8 cellular contexts compared by ENCODE assay signal in genomic region chr14:88385212-88386101, GRCh38. TPM values are rescaled to one million over a fixed set of nuclear protein-coding genes. Genes with fewer than 3 reads are reported as not detected.
DNase-seq lines count a peak whose midpoint lies in the region; FAIRE-seq and TF ChIP-seq lines count a peak whose summit lies in the region.

Gene SPATA7 (plus strand): TSS chr14:88385657. CDS start chr14:88385819, 162 bp downstream.

- FAIRE-seq in endometrium (lab: Jason Lieb, UNC): peak; percentile 26

- peak within 1 kb of the TSS; percentile 89 for H3K27ac Mint-ChIP-seq in Caco-2 (ENCODE audit: unreplicated experiment)

- no peaks in the 10 kb centered on the region for H3K36me3 ChIP-seq in Caco-2 (ENCODE audit: control insufficient read depth, insufficient read depth, low read length)

- BruUV-seq in Caco-2 (replicated peaks; lab: Mats Ljungman, UMichigan): TSS peak; percentile 95

- no peaks in the 10 kb centered on the region for H3K9me3 Mint-ChIP-seq in Caco-2 (ENCODE audit: unreplicated experiment)

- TF ChIP-seq CTCF in Caco-2 (IDR thresholded peaks at IDR 0.05; ENCODE audit: insufficient read depth in 1 of 2, low read depth in 1 of 2, low read length in 1 of 2, severe bottlenecking in 1 of 2, unreplicated experiment in 1 of 2) (no peak), GM20000 (IDR thresholded peaks at IDR 0.05; ENCODE audit: extremely low read depth, missing control alignments) (no peak)

- peaks cover 3% of the 10 kb centered on the region for H3K27me3 Mint-ChIP-seq in Caco-2 (ENCODE audit: insufficient read depth, unreplicated experiment)

- no peaks in the 10 kb centered on the region for H3K9me3 ChIP-seq in Caco-2

- H3K36me3 Mint-ChIP-seq in Caco-2 (ENCODE audit: insufficient read depth, unreplicated experiment): peaks cover 6% of the 10 kb centered on the region

- peak; percentile 89 to 92 for DNase-seq in Caco-2
- peak; percentile 85 for DNase-seq in GM20000 (ENCODE audit: low spot score)
- peak; percentile 49 for DNase-seq in HS-5 (ENCODE audit: low read depth)
- peak; percentile 76 to 81 for DNase-seq in NOMO-1 (lab: John Stamatoyannopoulos, UW; ENCODE audit: unreplicated experiment in 2 of 2)
- DNase-seq in activated CD8-positive, alpha-beta memory T cell treated with anti-CD3 and anti-CD28 coated beads, Interleukin-2, amount 50 U/mL, for 4 hours: peak; percentile 85
- DNase-seq in mesenteric fat pad (ENCODE audit: low spot score): peak; percentile 97
- peak; percentile 50 for DNase-seq in stimulated activated CD8-positive, alpha-beta memory T cell treated with anti-CD3 and anti-CD28 coated beads, Interleukin-15, amount 100 ng/mL, for 1 hour (ENCODE audit: low read depth)

- CTCF ChIA-PET in Caco-2 (lab: Charles Lee): interaction anchor here (0.9 to 2.8 kb wide), 2 partner anchors 182 to 196 kb away, joined by 3 to 11 read pairs; no protein-coding TSS in a partner anchor

- no peaks in the 10 kb centered on the region for H3K4me1 Mint-ChIP-seq in Caco-2 (ENCODE audit: low read depth, unreplicated experiment)

- H3K27me3 ChIP-seq in Caco-2 (replicated peaks; ENCODE audit: control insufficient read depth, insufficient read depth, low read length): no peaks in the 10 kb centered on the region

- H3K4me3 Mint-ChIP-seq in Caco-2 (ENCODE audit: unreplicated experiment): peak within 1 kb of the TSS; percentile 98

- no peaks in the 10 kb centered on the region for H3K4me1 ChIP-seq in Caco-2

- intact Hi-C loops in Caco-2 (cut with micrococcal nuclease; ENCODE audit: unreplicated experiment): loop anchor here (1.0 to 5.0 kb wide), 3 partner anchors 87 to 196 kb away; no protein-coding TSS in a partner anchor

- POLR2A ChIA-PET in Caco-2 (lab: Charles Lee): no interaction called here

- peak within 1 kb of the TSS; percentile 94 for H3K4me3 ChIP-seq in Caco-2 (ENCODE audit: low read depth, low read length)

RNA-seq across cellular contexts. Expression of gene SPATA7, which starts in this region (rescaled TPM):
- total RNA-seq in Caco-2 (2022) (8.2 and 8.7 TPM in 2 replicates), mesenteric fat pad (7.3 TPM)

Comparison
In these comparisons a context has a peak if more than half of its experiments do, and no peak if none do; other contexts are left out.
1. Peak in every context shown above with its lines: DNase-seq and H3K4me3 ChIP-seq.